Comparison of ENCODE assay signal across 8 cellular contexts in the genomic region with DNA sequence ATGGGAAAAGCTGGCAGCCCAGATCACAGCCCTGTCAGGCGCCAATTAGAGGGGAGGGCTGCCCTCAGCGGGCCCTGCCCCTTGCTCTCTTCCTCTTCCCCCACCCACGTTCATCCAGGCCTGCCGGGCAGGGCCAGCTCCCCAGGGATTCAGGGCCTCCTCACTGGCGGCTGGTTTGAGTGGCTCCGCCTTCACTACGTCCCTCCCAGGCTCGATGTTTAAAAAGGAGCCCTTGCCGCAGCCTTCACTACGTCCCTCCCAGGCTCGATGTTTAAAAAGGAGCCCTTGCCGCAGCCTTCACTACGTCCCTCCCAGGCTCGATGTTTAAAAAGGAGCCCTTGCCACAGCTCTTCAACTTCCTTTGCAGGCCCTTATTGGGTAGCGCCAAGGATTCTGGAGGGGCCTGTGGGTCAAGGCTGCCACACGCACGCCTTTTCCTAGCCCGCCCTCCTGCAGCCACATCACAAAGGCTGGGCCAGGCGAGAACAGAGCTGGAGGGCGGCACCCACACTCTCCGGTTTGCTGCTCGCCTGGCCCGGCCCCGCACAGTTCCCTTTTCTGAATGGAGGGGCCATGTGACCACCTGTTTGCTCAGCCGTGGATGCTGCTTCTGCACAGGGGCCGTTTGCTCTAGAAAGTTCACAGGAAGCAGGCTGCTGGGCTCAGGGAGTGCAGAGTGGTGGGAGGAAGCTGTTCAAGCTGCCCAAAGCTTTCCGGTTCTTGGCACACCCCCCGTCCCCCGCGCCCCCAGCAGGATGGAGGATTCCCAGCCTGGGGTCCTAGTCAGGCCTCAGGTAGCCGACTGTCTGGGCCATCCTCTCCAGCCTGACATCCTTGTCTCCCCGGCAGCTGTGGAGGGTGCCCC. TPM values are rescaled to one million over a fixed set of nuclear protein-coding genes. Genes with fewer than 3 reads are reported as not detected.
A peak's percentile ranks its signal among the peaks of the same experiment; 100 is the strongest.
DNase-seq lines count a peak whose midpoint lies in the region; ATAC-seq lines count a peak whose summit lies in the region.

No MANE protein-coding gene starts in this region.

- H3K4me1 ChIP-seq in ACC112 (ENCODE audit: control insufficient read depth, insufficient read depth, low read length, unreplicated experiment): peaks cover 5% of the 10 kb centered on the region
- H3K4me1 ChIP-seq in subcutaneous abdominal adipose tissue (ENCODE audit: control insufficient read depth in 5 of 5, insufficient read depth in 5 of 5, low read length in 5 of 5): peaks cover 2 to 37% (median 33%) of the 10 kb centered on the region in 5 donors

- H3K36me3 ChIP-seq in ACC112 (ENCODE audit: insufficient read depth, low read length) (peaks cover 16% of the 10 kb centered on the region), subcutaneous abdominal adipose tissue (ENCODE audit: control insufficient read depth in 5 of 5, insufficient read depth in 5 of 5, low read length in 5 of 5) (peaks cover 0 to 24% (median 12%) of the 10 kb centered on the region in 5 donors)

- H3K79me2 ChIP-seq in ACC112 (ENCODE audit: control insufficient read depth, insufficient read depth, low read length, unreplicated experiment): peaks cover 27% of the 10 kb centered on the region

- no peak overlapping the region for H2AFZ ChIP-seq in ACC112 (ENCODE audit: low read length, unreplicated experiment)

- DNase-seq in NCI-H69 (lab: John Stamatoyannopoulos, UW) (peak; percentile 89), myocyte (ENCODE audit: low read depth) (peak; percentile 44)
- peak; percentile 79 for DNase-seq in activated CD8-positive, alpha-beta memory T cell treated with anti-CD3 and anti-CD28 coated beads, Interleukin-2, amount 50 U/mL, for 48 hours

- H3K27ac ChIP-seq in ACC112 (ENCODE audit: low read depth, low read length) (peak overlapping the region; percentile 44), subcutaneous abdominal adipose tissue (ENCODE audit: low read depth, low read length) (peak overlapping the region; percentile 65)

- no peaks in the 10 kb centered on the region for H3K27me3 ChIP-seq in ACC112 (ENCODE audit: insufficient read depth, low read length)
- no peaks in the 10 kb centered on the region for H3K27me3 ChIP-seq in subcutaneous abdominal adipose tissue (ENCODE audit: control insufficient read depth in 5 of 5, insufficient read depth in 4 of 5, low read length in 5 of 5)

- H3K4me3 ChIP-seq in ACC112 (ENCODE audit: low read depth, low read length) (peak overlapping the region; percentile 79), subcutaneous abdominal adipose tissue (ENCODE audit: low read depth in 1 of 5, low read length in 5 of 5) (peak overlapping the region; percentile 29 to 57 (median 45))

- peaks cover 0 to 3% (median 0%) of the 10 kb centered on the region in 5 donors for H3K9me3 ChIP-seq in subcutaneous abdominal adipose tissue (ENCODE audit: control insufficient read depth in 5 of 5, low read length in 5 of 5)

- peak overlapping the region in 4 of 5 donors; percentile 8 to 60 (median 37) for H3K9ac ChIP-seq in subcutaneous abdominal adipose tissue (ENCODE audit: low read length in 5 of 5)

- ATAC-seq in GM18867 (IDR thresholded peaks at IDR 0.05; ENCODE audit: unreplicated experiment) (peak; percentile 67), HG03064 (IDR thresholded peaks at IDR 0.05; ENCODE audit: low read depth, unreplicated experiment) (peak; percentile 60), esophagus mucosa (peak; percentile 62)

RNA-seq across cellular contexts. Expression of a gene that starts 1.6 kb away (rescaled TPM):
- total RNA-seq in esophagus mucosa (0.76 TPM), myocyte (0.16 TPM in 1 of 2 replicates, not detected in the other)
- 0.03 TPM for polyA plus RNA-seq in myocyte (2012)

RNA-seq across cellular contexts. Expression of a gene that starts 16.1 kb away (rescaled TPM):
- total RNA-seq in esophagus mucosa (42.7 TPM), myocyte (27.9 and 28.8 TPM in 2 replicates)
- 29.8 TPM for polyA plus RNA-seq in myocyte (2012)

RNA-seq across cellular contexts. Expression of a gene that starts 27.8 kb away (rescaled TPM):
- 26.2 TPM for total RNA-seq in esophagus mucosa
- total RNA-seq in myocyte: 31.9 and 33.8 TPM in 2 replicates
- 20.8 TPM for polyA plus RNA-seq in myocyte (2012)

RNA-seq across cellular contexts. Expression of a gene that starts 52.7 kb away (rescaled TPM):
- not detected for total RNA-seq in esophagus mucosa
- not detected in 2 replicates for total RNA-seq in myocyte
- polyA plus RNA-seq in myocyte (2012): not detected

Comparison
In these comparisons a context has a peak if more than half of its experiments do, and no peak if none do; other contexts are left out.
1. Peak in every context shown above with its lines: DNase-seq, ATAC-seq, H3K4me3 ChIP-seq and H3K27ac ChIP-seq.